Comparison of ENCODE assay signal across 8 cellular contexts in the genomic region with DNA sequence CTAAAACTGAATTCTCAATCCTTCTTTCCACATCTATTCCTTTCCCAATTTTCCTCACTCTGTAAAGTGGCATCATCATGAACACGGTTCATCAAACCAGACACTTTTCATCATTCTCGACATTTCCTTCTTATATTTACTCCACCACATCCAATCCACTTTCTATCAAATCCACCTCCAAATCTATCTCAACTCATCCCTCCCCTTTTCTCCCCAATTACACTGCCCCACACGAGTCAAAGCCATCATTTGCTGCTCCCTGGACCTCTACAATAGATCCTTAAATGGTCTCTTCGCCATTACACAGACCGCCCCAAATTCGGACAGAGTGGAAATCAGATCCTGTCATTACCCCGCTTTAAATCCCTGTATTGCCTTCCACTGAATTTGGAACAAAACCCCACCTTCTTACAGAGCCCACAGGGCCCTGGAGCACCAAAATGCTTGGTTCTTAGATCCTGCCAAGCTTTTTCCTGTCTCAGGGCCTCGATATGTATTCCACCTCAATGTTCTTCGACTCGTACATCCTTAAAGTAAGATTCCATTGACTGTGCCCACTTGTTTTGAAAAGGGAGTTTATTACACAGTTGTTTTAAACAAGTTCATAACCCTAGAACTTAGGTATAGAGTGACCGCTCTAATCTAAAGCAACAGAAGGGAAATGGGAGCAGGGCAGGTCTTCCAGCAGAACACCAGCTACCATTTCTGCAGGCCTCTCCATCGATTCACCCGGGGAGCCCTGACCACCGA. TPM values are rescaled to one million over a fixed set of nuclear protein-coding genes. Genes with fewer than 3 reads are reported as not detected.
DNase-seq lines count a peak whose midpoint lies in the region; ATAC-seq and TF ChIP-seq lines count a peak whose summit lies in the region.

No MANE protein-coding gene starts in this region.

- intact Hi-C loops in mammary epithelial cell (cut with micrococcal nuclease) = loop anchor here (1.0 to 2.0 kb wide), 2 partner anchors 22 to 37 kb away; no protein-coding TSS in a partner anchor

- H3K4me1 ChIP-seq in ES-I3 (ENCODE audit: insufficient read depth, low read length) (0 out of 2 replicates have a peak, but pooled peaks cover 3% of the 10 kb centered on the region), mammary epithelial cell (ENCODE audit: insufficient read depth, low read length) (peaks cover 12% of the 10 kb centered on the region)

- in situ Hi-C loops in mammary epithelial cell (cut with MboI; ENCODE audit: low sequenced_read_pairs in 2 of 2) = no loop called here

- H4K20me1 ChIP-seq in mammary epithelial cell (ENCODE audit: insufficient read depth, low read length) = no peaks in the 10 kb centered on the region

- H3K4me3 Mint-ChIP-seq in mesothelial cell of epicardium = peak overlapping the region; percentile 92

- WGBS in mammary epithelial cell (ENCODE audit: low coverage, missing lambda C conversion rate) = 39% methylated on average over 14 of the region's 14 CpGs

- DNase-seq in NAMALWA (ENCODE audit: low spot score) (peak; percentile 14), mammary epithelial cell (peak; percentile 2), mesothelial cell of epicardium (ENCODE audit: low spot score in 2 of 2, unreplicated experiment in 2 of 2) (no peak)

- TF ChIP-seq CTCF in mammary epithelial cell (conservative IDR thresholded peaks at IDR 0.05 in 1 of 2, IDR thresholded peaks at IDR 0.05 in 1 of 2; ENCODE audit: extremely low read depth in 1 of 2, insufficient read depth in 1 of 2, low read depth in 1 of 2, low read length in 2 of 2) = no peak
- TF ChIP-seq CTCF in mesothelial cell of epicardium (IDR thresholded peaks at IDR 0.05; ENCODE audit: unreplicated experiment) = no peak

- dilution Hi-C loops in mammary epithelial cell (cut with HindIII; ENCODE audit: low sequenced_read_pairs) = no loop called here

- H2AFZ ChIP-seq in mammary epithelial cell (ENCODE audit: low read depth, low read length) = peak overlapping the region; percentile 100

- peaks cover 30% of the 10 kb centered on the region for H3K9me3 Mint-ChIP-seq in mesothelial cell of epicardium

- H3K9ac ChIP-seq in ES-I3 (ENCODE audit: low read depth, low read length) (peak overlapping the region; percentile 85), mammary epithelial cell (ENCODE audit: insufficient read depth, low read length) (peak overlapping the region; percentile 85)

- peaks cover 30% of the 10 kb centered on the region for H3K36me3 Mint-ChIP-seq in mesothelial cell of epicardium

- H3K4me3 ChIP-seq in mammary epithelial cell (replicated peaks in 1 of 3; ENCODE audit: insufficient read depth in 1 of 3, low read depth in 2 of 3, low read length in 3 of 3) = peak overlapping the region; percentile 61 to 96 (median 92)

- peaks cover 24% of the 10 kb centered on the region for H3K4me1 Mint-ChIP-seq in mesothelial cell of epicardium

- peak overlapping the region; percentile 95 for H3K4me2 ChIP-seq in mammary epithelial cell (ENCODE audit: insufficient read depth, low read depth, low read length)

- peaks cover 15% of the 10 kb centered on the region for H3K79me2 ChIP-seq in mammary epithelial cell (ENCODE audit: insufficient read depth, low read length)

- ATAC-seq in HG02610 (IDR thresholded peaks at IDR 0.05; ENCODE audit: unreplicated experiment) = no peak
- no peak for ATAC-seq in HG02588 (IDR thresholded peaks at IDR 0.05; ENCODE audit: unreplicated experiment)
- ATAC-seq in GM21367 (IDR thresholded peaks at IDR 0.05; ENCODE audit: unreplicated experiment) = no peak
- ATAC-seq in GM18505 (IDR thresholded peaks at IDR 0.05; ENCODE audit: unreplicated experiment) = no peak

- peak overlapping the region; percentile 92 for H3K27ac ChIP-seq in mammary epithelial cell (ENCODE audit: insufficient read depth, low read depth, low read length)

- CTCF ChIA-PET in mammary epithelial cell (lab: Charles Lee; ENCODE audit: low non-redundant PET) = no interaction called here

- no peaks in the 10 kb centered on the region for H3K27me3 Mint-ChIP-seq in mesothelial cell of epicardium (ENCODE audit: low read depth)

- H3K27ac Mint-ChIP-seq in mesothelial cell of epicardium = peak overlapping the region; percentile 98

- H3K9me3 ChIP-seq in ES-I3 (ENCODE audit: control insufficient read depth, insufficient read depth, low read length) (peaks cover 9% of the 10 kb centered on the region; the same call in 1 of the 2 replicates), mammary epithelial cell (replicated peaks; ENCODE audit: insufficient read depth, low read length) (no peaks in the 10 kb centered on the region)

- H3K36me3 ChIP-seq in ES-I3 (ENCODE audit: insufficient read depth, low read length) = no peaks in the 10 kb centered on the region
- H3K36me3 ChIP-seq in mammary epithelial cell (ENCODE audit: insufficient read depth, low read length) = no peaks in the 10 kb centered on the region

- TF ChIP-seq POLR2A in GM18505 (IDR thresholded peaks at IDR 0.05; ENCODE audit: borderline replicate concordance, extremely low read depth, insufficient read depth, insufficient read length) = no peak

- no peaks in the 10 kb centered on the region for H3K27me3 ChIP-seq in mammary epithelial cell (ENCODE audit: insufficient read depth, low read length)

- no TSS peak for BruUV-seq in mammary epithelial cell (replicated peaks; lab: Mats Ljungman, UMichigan)

RNA-seq across cellular contexts. Expression of a gene that starts 0.8 kb away (rescaled TPM):
- total RNA-seq in mammary epithelial cell = 10 to 100 TPM; 42.2 to 45.9 TPM
- polyA plus RNA-seq in mammary epithelial cell = 20.8 TPM
- 6.4 TPM for polyA minus RNA-seq in mammary epithelial cell
- total RNA-seq in mesothelial cell of epicardium = 55.6 to 57.2 TPM (median 56.1 TPM) in 3 replicates

Comparison
In these comparisons a context has a peak if more than half of its experiments do, and no peak if none do; other contexts are left out.
1. DNase-seq: peak in NAMALWA (single experiment) and mammary epithelial cell (single experiment); none in mesothelial cell of epicardium (0 of 2).